Comparison of ENCODE assay signal across 17 cellular contexts in the genomic region with DNA sequence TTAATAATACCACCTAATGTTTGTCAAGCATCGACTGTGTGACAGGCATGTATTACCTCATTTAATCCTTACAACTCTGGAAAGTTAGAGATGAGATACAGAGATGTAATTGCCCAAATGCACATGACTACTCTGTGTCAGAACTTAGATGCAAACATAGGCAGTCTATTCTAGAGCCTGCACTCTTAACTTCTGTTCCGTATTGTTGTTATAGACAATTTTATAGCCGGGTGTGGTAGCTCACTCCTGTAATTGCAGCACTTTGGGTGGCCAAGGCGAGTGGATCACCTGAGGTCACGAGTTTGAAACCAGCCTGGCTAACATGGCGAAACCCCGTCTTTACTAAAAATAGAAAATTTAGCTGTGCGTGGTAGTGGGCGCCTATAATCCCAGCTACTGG. TPM values are rescaled to one million over a fixed set of nuclear protein-coding genes. Genes with fewer than 3 reads are reported as not detected.
DNase-seq lines count a peak whose midpoint lies in the region; ATAC-seq and TF ChIP-seq lines count a peak whose summit lies in the region.
"Had no signal": no experiment of that assay in that cellular context is flagged by ENCODE, and none has a peak within 500 bp of the region (broad histone marks: within the 10 kb centered on the region; RNA-seq: fewer than 3 reads in every experiment).

No MANE protein-coding gene starts in this region.

- DNase-seq in left colon (peak in 1 of 2 donors; percentile 18), testis (no peak), OCI-M2 (lab: John Stamatoyannopoulos, UW; ENCODE audit: unreplicated experiment) (no peak)
- DNase-seq: AML-193; Caco-2; Calu3; CD4-positive, alpha-beta T cell; CD8-positive, alpha-beta T cell; DMS79 treated with DMSO at 0.1 percent for 48 hours; GF-D8 had no signal

- no peaks in the 10 kb centered on the region for H3K4me1 ChIP-seq in HEK293 (ENCODE audit: control insufficient read depth, insufficient read depth, low read length)
- H3K4me1 ChIP-seq in testis: peaks cover 13% of the 10 kb centered on the region
- H3K4me1 ChIP-seq: A549; BLaER1 treated with 17β-estradiol and CSF1 and Interleukin-3, amounts not matched to agents 10 nM and 100 nM; Caco-2 had no signal

- H3K27me3 ChIP-seq in testis: no peaks in the 10 kb centered on the region
- H3K27me3 ChIP-seq: BLaER1 treated with 17β-estradiol and CSF1 and Interleukin-3, amounts not matched to agents 10 nM and 100 nM had no signal

- no peak for TF ChIP-seq POLR2A in testis (IDR thresholded peaks at IDR 0.05)

- WGBS in testis, 2 donors: 96 to 97% methylated on average over 9 of the region's 9 CpGs

- H3K27ac ChIP-seq in HEK293 (ENCODE audit: extremely low read depth, low read depth, low read length) (no peak overlapping the region), testis (peak overlapping the region; percentile 64 to 66)
- H3K27ac ChIP-seq: 22Rv1; A549; BLaER1 treated with 17β-estradiol and CSF1 and Interleukin-3, amounts not matched to agents 10 nM and 100 nM; C4-2B had no signal

- no peak for TF ChIP-seq CTCF in HEK293 (tag by site-specific recombination; IDR thresholded peaks at IDR 0.05)
- no peak for TF ChIP-seq CTCF in testis (IDR thresholded peaks at IDR 0.05)

- intact Hi-C loops in left colon (cut with DNase I, micrococcal nuclease): no loop called here
- intact Hi-C loops in testis (cut with DNase I; ENCODE audit: low total_unique reads): no loop called here

- H3K36me3 ChIP-seq in HEK293 (ENCODE audit: control insufficient read depth in 2 of 2, insufficient read depth in 1 of 2, low read length in 2 of 2) (peaks cover 21 to 40% of the 10 kb centered on the region in 2 experiments; a peak in 2 of 3 replicates), testis (ENCODE audit: low read depth, missing control alignments) (no peaks in the 10 kb centered on the region)

- H3K4me3 ChIP-seq in HEK293 (ENCODE audit: low read depth, low read length) (no peak overlapping the region), testis (no peak overlapping the region)
- H3K4me3 ChIP-seq: A549; BLaER1 treated with 17β-estradiol and CSF1 and Interleukin-3, amounts not matched to agents 10 nM and 100 nM had no signal

- CTCF ChIA-PET in HEK293 (lab: Yijun Ruan, JAX): interaction anchor here (0.6 kb wide), 1 partner anchor 186 kb away, joined by 9 read pairs; no protein-coding TSS in a partner anchor

- POLR2A ChIA-PET in HEK293 (lab: Yijun Ruan, JAX): no interaction called here

- peak; percentile 97 for ATAC-seq in left colon
- no peak for ATAC-seq in GM21723 (IDR thresholded peaks at IDR 0.05; ENCODE audit: unreplicated experiment)
- ATAC-seq: A549; CD8-positive, alpha-beta T cell had no signal

- H3K9me3 ChIP-seq in HEK293 (ENCODE audit: control insufficient read depth, insufficient read depth, low read depth, low read length) (no peaks in the 10 kb centered on the region), testis (no peaks in the 10 kb centered on the region)
- H3K9me3 ChIP-seq: A549, Caco-2 had no signal

TF ChIP-seq in HEK293, 187 proteins besides CTCF, POLR2A, EP300 and RAD21:
- TF ChIP-seq ZNF664 (tag by site-specific recombination; IDR thresholded peaks at IDR 0.05) (peak; percentile 65), ZNF133 (tag by site-specific recombination; IDR thresholded peaks at IDR 0.05) (no peak), ZNF175 (tag by site-specific recombination; IDR thresholded peaks at IDR 0.05) (no peak), KLF1 (tag by site-specific recombination; IDR thresholded peaks at IDR 0.05) (peak; percentile 57; the same call in 1 of the 2 replicates), ZNF658 (tag by site-specific recombination; IDR thresholded peaks at IDR 0.05) (no peak), ZNF169 (tag by site-specific recombination; IDR thresholded peaks at IDR 0.05) (no peak)
- TF ChIP-seq, protein P1, sequence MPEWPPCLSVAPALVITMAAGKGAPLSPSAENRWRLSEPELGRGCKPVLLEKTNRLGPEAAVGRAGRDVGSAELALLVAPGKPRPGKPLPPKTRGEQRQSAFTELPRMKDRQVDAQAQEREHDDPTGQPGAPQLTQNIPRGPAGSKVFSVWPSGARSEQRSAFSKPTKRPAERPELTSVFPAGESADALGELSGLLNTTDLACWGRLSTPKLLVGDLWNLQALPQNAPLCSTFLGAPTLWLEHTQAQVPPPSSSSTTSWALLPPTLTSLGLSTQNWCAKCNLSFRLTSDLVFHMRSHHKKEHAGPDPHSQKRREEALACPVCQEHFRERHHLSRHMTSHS (tag by site-specific recombination; IDR thresholded peaks at IDR 0.05): no peak
- TF ChIP-seq, protein P2, sequence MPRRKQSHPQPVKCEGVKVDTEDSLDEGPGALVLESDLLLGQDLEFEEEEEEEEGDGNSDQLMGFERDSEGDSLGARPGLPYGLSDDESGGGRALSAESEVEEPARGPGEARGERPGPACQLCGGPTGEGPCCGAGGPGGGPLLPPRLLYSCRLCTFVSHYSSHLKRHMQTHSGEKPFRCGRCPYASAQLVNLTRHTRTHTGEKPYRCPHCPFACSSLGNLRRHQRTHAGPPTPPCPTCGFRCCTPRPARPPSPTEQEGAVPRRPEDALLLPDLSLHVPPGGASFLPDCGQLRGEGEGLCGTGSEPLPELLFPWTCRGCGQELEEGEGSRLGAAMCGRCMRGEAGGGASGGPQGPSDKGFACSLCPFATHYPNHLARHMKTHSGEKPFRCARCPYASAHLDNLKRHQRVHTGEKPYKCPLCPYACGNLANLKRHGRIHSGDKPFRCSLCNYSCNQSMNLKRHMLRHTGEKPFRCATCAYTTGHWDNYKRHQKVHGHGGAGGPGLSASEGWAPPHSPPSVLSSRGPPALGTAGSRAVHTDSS (tag by site-specific recombination; IDR thresholded peaks at IDR 0.05): no peak

RNA-seq across cellular contexts. Expression of a gene that starts 15.0 kb away (rescaled TPM):
- total RNA-seq in left colon (10 to 100 TPM; 19.2 to 24.8 TPM), testis (10 to 100 TPM; 57.1 to 67.3 TPM)
- polyA plus RNA-seq in testis (ENCODE audit: insufficient read depth, low read depth, low replicate concordance): 94.2 TPM

RNA-seq across cellular contexts. Expression of a gene that starts 46.9 kb away (rescaled TPM):
- total RNA-seq in left colon (100 to 1,000 TPM; 125 to 135 TPM), testis (1 to 10 TPM; 6.2 to 8.5 TPM)
- 1.3 TPM for polyA plus RNA-seq in testis (ENCODE audit: insufficient read depth, low read depth, low replicate concordance)
- total RNA-seq: A172 had no signal

Comparison
In these comparisons a context has a peak if more than half of its experiments do, and no peak if none do; other contexts are left out.
1. RNA of a gene that starts 46.9 kb away (total RNA-seq): 125 to 135 TPM in left colon; 6.2 to 8.5 TPM in testis; every median in the first group is over 10 times any median in the second.